ENCODE assay signal across 23 cellular contexts in the genomic region with DNA sequence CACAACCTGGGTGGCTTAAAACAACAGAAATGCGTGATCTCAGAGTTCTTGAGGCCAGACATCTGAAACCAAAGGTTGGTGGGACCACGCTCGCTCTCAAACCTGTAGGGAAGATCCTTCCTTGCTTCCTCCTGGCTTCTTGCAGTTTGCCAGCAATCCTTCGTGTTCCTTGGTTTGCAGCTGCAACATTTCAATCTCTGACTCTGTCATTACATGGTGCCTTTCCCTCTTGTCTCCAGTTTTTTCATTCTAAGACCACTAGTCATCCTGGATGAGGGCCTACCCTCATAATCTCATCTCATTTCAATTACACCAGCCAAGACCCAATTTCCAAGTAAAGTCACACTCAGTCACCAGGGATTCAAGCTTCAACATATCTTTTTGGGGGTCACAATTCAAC.
"Had no signal": no experiment of that assay in that cellular context is flagged by ENCODE, and none has a peak within 500 bp of the region (broad histone marks: within the 10 kb centered on the region; RNA-seq: fewer than 3 reads in every experiment).

No MANE protein-coding gene starts in this region.

- H3K9me3 Mint-ChIP-seq: mesothelial cell of epicardium had no signal

- H3K9me3 ChIP-seq: gastrocnemius medialis, left ventricle myocardium inferior, neutrophil, testis, uterus had no signal

- H3K36me3 Mint-ChIP-seq: activated naive CD4-positive, alpha-beta T cell treated with anti-CD3 and anti-CD28 coated beads, Interleukin-2, amount 50 U/mL, for 72 hours; mesothelial cell of epicardium; natural killer cell had no signal

- H3K27ac Mint-ChIP-seq: activated naive CD4-positive, alpha-beta T cell treated with anti-CD3 and anti-CD28 coated beads, Interleukin-2, amount 50 U/mL, for 72 hours; activated T-cell treated with anti-CD3 and anti-CD28 coated beads, Interleukin-2, amount 50 U/mL, for 24 hours; activated T-helper 17 cell treated with anti-CD3 and anti-CD28 coated beads, Interleukin-2, amount 50 U/mL, for 72 hours; mesothelial cell of epicardium; natural killer cell had no signal

- H3K36me3 ChIP-seq: gastrocnemius medialis, left ventricle myocardium inferior, neutrophil, sigmoid colon, uterus had no signal

- H3K4me1 ChIP-seq: gastrocnemius medialis, left ventricle myocardium inferior, parathyroid adenoma, sigmoid colon, testis, uterus had no signal

- H3K27me3 Mint-ChIP-seq: activated T-cell treated with anti-CD3 and anti-CD28 coated beads, Interleukin-2, amount 50 U/mL, for 24 hours; activated T-helper 17 cell treated with anti-CD3 and anti-CD28 coated beads, Interleukin-2, amount 50 U/mL, for 72 hours had no signal

- FAIRE-seq: colon had no signal

- H3K27ac ChIP-seq: gastrocnemius medialis, left ventricle myocardium inferior, neutrophil, parathyroid adenoma, sigmoid colon, testis, uterus, VCaP had no signal

- H3K4me3 Mint-ChIP-seq: activated T-cell treated with anti-CD3 and anti-CD28 coated beads, Interleukin-2, amount 50 U/mL, for 24 hours; activated T-helper 17 cell treated with anti-CD3 and anti-CD28 coated beads, Interleukin-2, amount 50 U/mL, for 72 hours; mesothelial cell of epicardium; natural killer cell had no signal

- H3K4me3 ChIP-seq: gastrocnemius medialis, left ventricle myocardium inferior, sigmoid colon, testis, uterus had no signal

- DNase-seq: activated CD8-positive, alpha-beta memory T cell treated with anti-CD3 and anti-CD28 coated beads, Interleukin-2, amount 50 U/mL, for 4 hours; activated T-cell treated with anti-CD3 and anti-CD28 coated beads, Interleukin-2, amount 50 U/mL, for 24 hours; aorta; central memory CD4-positive, alpha-beta T cell; effector memory CD4-positive, alpha-beta T cell; gastrocnemius medialis; hippocampal formation; left ventricle myocardium inferior; natural killer cell; sigmoid colon; stimulated activated CD4-positive, alpha-beta T cell treated with anti-CD3 and anti-CD28 coated beads, Interleukin-4, amount 100 ng/mL, for 1 hour; stimulated activated naive CD4-positive, alpha-beta T cell; T-helper 2 cell; testis; uterus had no signal

- H2AFZ ChIP-seq: parathyroid adenoma had no signal

- H3K27me3 ChIP-seq: gastrocnemius medialis, neutrophil, sigmoid colon, testis, uterus had no signal

- ATAC-seq: activated CD4-positive, CD25-positive, alpha-beta regulatory T cell treated with anti-CD3 and anti-CD28 coated beads, Interleukin-2, amount 50 U/mL, for 24 hours; activated naive CD4-positive, alpha-beta T cell treated with anti-CD3 and anti-CD28 coated beads, Interleukin-2, amount 50 U/mL, for 72 hours; activated T-helper 17 cell treated with anti-CD3 and anti-CD28 coated beads, Interleukin-2, amount 50 U/mL, for 72 hours; gastrocnemius medialis; natural killer cell had no signal

- H3K4me1 Mint-ChIP-seq: activated T-helper 17 cell treated with anti-CD3 and anti-CD28 coated beads, Interleukin-2, amount 50 U/mL, for 72 hours; natural killer cell had no signal
